Comparison of ENCODE assay signal across 16 cellular contexts in the genomic region with DNA sequence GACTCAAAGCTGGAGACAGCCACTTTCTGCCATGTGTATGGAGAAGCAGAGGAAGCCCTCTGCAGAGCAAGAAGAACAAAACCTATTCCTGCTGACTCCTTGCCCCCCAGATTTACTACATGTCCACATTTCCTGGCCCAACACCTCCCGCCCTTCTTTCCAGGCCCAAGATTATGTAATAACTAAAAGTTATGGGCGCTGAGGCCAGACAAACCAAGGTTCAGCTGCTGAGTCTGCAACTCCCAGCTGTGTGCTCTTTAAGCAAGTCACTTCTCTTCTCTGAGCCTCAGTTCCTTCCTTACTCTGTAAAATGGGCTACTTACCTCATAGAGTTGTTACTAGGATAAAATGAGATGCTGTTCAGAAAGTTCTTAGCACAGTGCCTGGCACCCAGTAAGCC.
"Had no signal": no experiment of that assay in that cellular context is flagged by ENCODE, and none has a peak within 500 bp of the region (broad histone marks: within the 10 kb centered on the region; RNA-seq: fewer than 3 reads in every experiment).

No MANE protein-coding gene starts in this region.

- DNase-seq: activated CD8-positive, alpha-beta memory T cell treated with anti-CD3 and anti-CD28 coated beads, Interleukin-2, amount 50 U/mL, for 4 hours; activated CD8-positive, alpha-beta T cell treated with anti-CD3 and anti-CD28 coated beads for 36 hours; activated naive CD4-positive, alpha-beta T cell treated with anti-CD3 and anti-CD28 coated beads for 36 hours; effector CD8-positive, alpha-beta T cell; islet precursor cell; left lung; stimulated activated CD4-positive, alpha-beta T cell treated with anti-CD3 and anti-CD28 coated beads, Interleukin-15, amount 100 ng/mL, for 24 hours; stimulated activated CD4-positive, alpha-beta T cell treated with anti-CD3 and anti-CD28 coated beads, Interleukin-4, amount 100 ng/mL, for 24 hours; T-helper 9 cell had no signal

- H3K27ac ChIP-seq: coronary artery, gastroesophageal sphincter, tibial artery, uterus, VCaP had no signal

- H3K36me3 ChIP-seq: adrenal gland, gastroesophageal sphincter, left lung, tibial artery, uterus had no signal

- H3K4me3 Mint-ChIP-seq: activated CD8-positive, alpha-beta T cell treated with anti-CD3 and anti-CD28 coated beads for 36 hours; activated naive CD4-positive, alpha-beta T cell treated with anti-CD3 and anti-CD28 coated beads for 36 hours; memory B cell had no signal

- H3K4me3 ChIP-seq: adrenal gland, coronary artery, gastroesophageal sphincter, left lung, tibial artery, uterus had no signal

- H3K27me3 Mint-ChIP-seq: activated CD8-positive, alpha-beta T cell treated with anti-CD3 and anti-CD28 coated beads for 36 hours; memory B cell had no signal

- ATAC-seq: activated CD8-positive, alpha-beta T cell treated with anti-CD3 and anti-CD28 coated beads for 36 hours; gastroesophageal sphincter; left lung had no signal

- H3K9me3 ChIP-seq: adrenal gland, gastroesophageal sphincter, left lung, tibial artery, uterus had no signal

- H3K27ac Mint-ChIP-seq: activated naive CD4-positive, alpha-beta T cell treated with anti-CD3 and anti-CD28 coated beads for 36 hours; memory B cell had no signal

- H3K36me3 Mint-ChIP-seq: memory B cell had no signal

- H3K9me3 Mint-ChIP-seq: activated CD8-positive, alpha-beta T cell treated with anti-CD3 and anti-CD28 coated beads for 36 hours; activated naive CD4-positive, alpha-beta T cell treated with anti-CD3 and anti-CD28 coated beads for 36 hours; memory B cell had no signal

- H3K27me3 ChIP-seq: adrenal gland, gastroesophageal sphincter, left lung, tibial artery, uterus had no signal
